ENCODE assay signal across 10 cellular contexts in genomic region chr10:58435297-58435696, GRCh38. TPM values are rescaled to one million over a fixed set of nuclear protein-coding genes. Genes with fewer than 3 reads are reported as not detected.
A peak's percentile ranks its signal among the peaks of the same experiment; 100 is the strongest.
DNase-seq lines count a peak whose midpoint lies in the region; ATAC-seq lines count a peak whose summit lies in the region.
"Had no signal": no experiment of that assay in that cellular context is flagged by ENCODE, and none has a peak within 500 bp of the region (broad histone marks: within the 10 kb centered on the region; RNA-seq: fewer than 3 reads in every experiment).

No MANE protein-coding gene starts in this region.

- no peaks in the 10 kb centered on the region for H3K36me3 Mint-ChIP-seq in activated naive CD8-positive, alpha-beta T cell treated with anti-CD3 and anti-CD28 coated beads, Interleukin-2, amount 10 ng/mL, durations not matched to agents 7 days and 5 days

- H3K27me3 Mint-ChIP-seq in activated naive CD8-positive, alpha-beta T cell treated with anti-CD3 and anti-CD28 coated beads, Interleukin-2, amount 10 ng/mL, durations not matched to agents 7 days and 5 days = peaks cover 4% of the 10 kb centered on the region

- peak; percentile 82 for ATAC-seq in activated naive CD8-positive, alpha-beta T cell treated with anti-CD3 and anti-CD28 coated beads, Interleukin-2, amount 10 ng/mL, durations not matched to agents 7 days and 5 days (ENCODE audit: low read depth)
- no peak for ATAC-seq in HG02938 (IDR thresholded peaks at IDR 0.05; ENCODE audit: unreplicated experiment)

- H3K4me3 Mint-ChIP-seq in activated naive CD8-positive, alpha-beta T cell treated with anti-CD3 and anti-CD28 coated beads, Interleukin-2, amount 10 ng/mL, durations not matched to agents 7 days and 5 days = peak overlapping the region; percentile 78

- peaks cover 12% of the 10 kb centered on the region for H3K4me1 Mint-ChIP-seq in activated naive CD8-positive, alpha-beta T cell treated with anti-CD3 and anti-CD28 coated beads, Interleukin-2, amount 10 ng/mL, durations not matched to agents 7 days and 5 days

- POLR2A ChIA-PET in activated naive CD8-positive, alpha-beta T cell treated with anti-CD3 and anti-CD28 coated beads, Interleukin-2, amount 10 ng/mL, durations not matched to agents 7 days and 5 days (lab: Charles Lee) = interaction anchor here (0.7 kb wide), 1 partner anchor 1582 kb away, joined by 3 read pairs; no protein-coding TSS in a partner anchor

- peak; percentile 97 for DNase-seq in A172 (ENCODE audit: low spot score)
- peak; percentile 97 for DNase-seq in HCEC 1CT
- DNase-seq in activated naive CD8-positive, alpha-beta T cell treated with anti-CD3 and anti-CD28 coated beads, Interleukin-2, amount 10 ng/mL, durations not matched to agents 7 days and 5 days = no peak
- DNase-seq in iPS-NIHi7 (ENCODE audit: extremely low spot score) = peak; percentile 49
- DNase-seq in H7 = no peak
- DNase-seq in NCI-H526 (lab: John Stamatoyannopoulos, UW) = no peak
- no peak for DNase-seq in NOMO-1 (lab: John Stamatoyannopoulos, UW; ENCODE audit: unreplicated experiment in 2 of 2)
- DNase-seq: central memory CD4-positive, alpha-beta T cell; NCI-H1092 had no signal

- H3K4me3 ChIP-seq in H7 (ENCODE audit: insufficient read depth, low read depth, low read length) = no peak overlapping the region

- no peaks in the 10 kb centered on the region for H3K9me3 Mint-ChIP-seq in activated naive CD8-positive, alpha-beta T cell treated with anti-CD3 and anti-CD28 coated beads, Interleukin-2, amount 10 ng/mL, durations not matched to agents 7 days and 5 days

- H3K36me3 ChIP-seq in H7 (replicated peaks; ENCODE audit: control insufficient read depth, insufficient read depth, low read length) = no peaks in the 10 kb centered on the region

- H3K27me3 ChIP-seq in H7 (ENCODE audit: control insufficient read depth, insufficient read depth, low read length) = no peaks in the 10 kb centered on the region

- H3K27ac Mint-ChIP-seq in activated naive CD8-positive, alpha-beta T cell treated with anti-CD3 and anti-CD28 coated beads, Interleukin-2, amount 10 ng/mL, durations not matched to agents 7 days and 5 days = peak overlapping the region; percentile 87

RNA-seq across cellular contexts. Expression of gene TFAM, which starts 50.1 kb away (rescaled TPM):
- total RNA-seq in A172 (2014; rRNA removed; shearing (Covaris generic)) = 58.8 and 65.6 TPM in 2 replicates
- total RNA-seq in activated naive CD8-positive, alpha-beta T cell treated with anti-CD3 and anti-CD28 coated beads, Interleukin-2, amount 10 ng/mL, durations not matched to agents 7 days and 5 days = 10 to 100 TPM; 52.7 to 56.8 TPM
- 44.8 and 58.0 TPM in 2 replicates for total RNA-seq in H7 (2014; rRNA removed; shearing (Covaris generic))

Comparison
In these comparisons a context has a peak if more than half of its experiments do, and no peak if none do; other contexts are left out.
1. DNase-seq: peak in A172 (single experiment), HCEC 1CT (single experiment) and iPS-NIHi7 (single experiment); none in activated naive CD8-positive, alpha-beta T cell treated with anti-CD3 and anti-CD28 coated beads, Interleukin-2, amount 10 ng/mL, durations not matched to agents 7 days and 5 days (single experiment), H7 (single experiment), NCI-H526 (0 of 2) and NOMO-1 (0 of 2).